Comparison of ENCODE assay signal across 15 cellular contexts in genomic region chr12:49909826-49910225, GRCh38. TPM values are rescaled to one million over a fixed set of nuclear protein-coding genes. Genes with fewer than 3 reads are reported as not detected.
DNase-seq lines count a peak whose midpoint lies in the region; ATAC-seq, FAIRE-seq and TF ChIP-seq lines count a peak whose summit lies in the region.
"Had no signal": no experiment of that assay in that cellular context is flagged by ENCODE, and none has a peak within 500 bp of the region (broad histone marks: within the 10 kb centered on the region; RNA-seq: fewer than 3 reads in every experiment).

No MANE protein-coding gene starts in this region.

- ATAC-seq in GM18517 (IDR thresholded peaks at IDR 0.05; ENCODE audit: unreplicated experiment) (no peak), GM21737 (IDR thresholded peaks at IDR 0.05; ENCODE audit: unreplicated experiment) (no peak), HG02759 (IDR thresholded peaks at IDR 0.05; ENCODE audit: unreplicated experiment) (no peak)
- ATAC-seq: activated CD8-positive, alpha-beta memory T cell treated with anti-CD3 and anti-CD28 coated beads, Interleukin-2, amount 10 ng/mL, durations not matched to agents 7 days and 5 days had no signal

- FAIRE-seq in bronchial epithelial cell (lab: Jason Lieb, UNC) (no peak), RCC 7860 (lab: Jason Lieb, UNC) (no peak)
- FAIRE-seq: islet of Langerhans had no signal

- no peak overlapping the region for H3K4me3 ChIP-seq in bronchial epithelial cell (ENCODE audit: low read depth, low read length)
- H3K4me3 ChIP-seq: coronary artery had no signal

- TF ChIP-seq CTCF in bronchial epithelial cell (IDR thresholded peaks at IDR 0.05; ENCODE audit: insufficient read depth, low read length, severe bottlenecking) = no peak

- H3K27me3 ChIP-seq in bronchial epithelial cell (ENCODE audit: control insufficient read depth, insufficient read depth, low read length) = no peaks in the 10 kb centered on the region

- in situ Hi-C loops in KBM-7 (cut with MboI; ENCODE audit: low pct_unique_long_range_greater_than_20kb, low sequenced_read_pairs) = no loop called here

- peak; percentile 39 for DNase-seq in COLO829 (ENCODE audit: low spot score)
- peak; percentile 25 for DNase-seq in KBM-7
- peak; percentile 90 for DNase-seq in bronchial epithelial cell (ENCODE audit: low read depth)
- DNase-seq in mucosa of gallbladder (ENCODE audit: low spot score) = peak; percentile 63
- DNase-seq in RCC 7860 (ENCODE audit: low spot score) = no peak
- DNase-seq: activated CD8-positive, alpha-beta memory T cell treated with anti-CD3 and anti-CD28 coated beads, Interleukin-2, amount 10 ng/mL, durations not matched to agents 7 days and 5 days; MM.1S; SHP77; stimulated activated CD4-positive, alpha-beta T cell treated with anti-CD3 and anti-CD28 coated beads, Interleukin-12 subunit alpha, Interleukin-12 subunit beta, amount 100 ng/mL, for 4 hours had no signal

- no peaks in the 10 kb centered on the region for H3K36me3 ChIP-seq in bronchial epithelial cell (ENCODE audit: control insufficient read depth, insufficient read depth, low read length)

RNA-seq across cellular contexts. Expression of gene FAIM2, which starts 6.1 kb away (rescaled TPM):
- total RNA-seq in bronchial epithelial cell (0.53 TPM in 1 of 2 replicates, not detected in the other), mucosa of gallbladder (13.0 TPM)

RNA-seq across cellular contexts. Expression of gene AQP2, which starts 40.7 kb away (rescaled TPM):
- total RNA-seq in bronchial epithelial cell = not detected in 2 replicates
- total RNA-seq in mucosa of gallbladder = not detected
- total RNA-seq: activated CD8-positive, alpha-beta memory T cell treated with anti-CD3 and anti-CD28 coated beads, Interleukin-2, amount 10 ng/mL, durations not matched to agents 7 days and 5 days; temporal lobe had no signal

RNA-seq across cellular contexts. Expression of gene AQP5, which starts 51.8 kb away (rescaled TPM):
- total RNA-seq in bronchial epithelial cell (1.3 and 9.9 TPM in 2 replicates), mucosa of gallbladder (1.6 TPM)
- total RNA-seq: activated CD8-positive, alpha-beta memory T cell treated with anti-CD3 and anti-CD28 coated beads, Interleukin-2, amount 10 ng/mL, durations not matched to agents 7 days and 5 days had no signal
